In the genomic region with DNA sequence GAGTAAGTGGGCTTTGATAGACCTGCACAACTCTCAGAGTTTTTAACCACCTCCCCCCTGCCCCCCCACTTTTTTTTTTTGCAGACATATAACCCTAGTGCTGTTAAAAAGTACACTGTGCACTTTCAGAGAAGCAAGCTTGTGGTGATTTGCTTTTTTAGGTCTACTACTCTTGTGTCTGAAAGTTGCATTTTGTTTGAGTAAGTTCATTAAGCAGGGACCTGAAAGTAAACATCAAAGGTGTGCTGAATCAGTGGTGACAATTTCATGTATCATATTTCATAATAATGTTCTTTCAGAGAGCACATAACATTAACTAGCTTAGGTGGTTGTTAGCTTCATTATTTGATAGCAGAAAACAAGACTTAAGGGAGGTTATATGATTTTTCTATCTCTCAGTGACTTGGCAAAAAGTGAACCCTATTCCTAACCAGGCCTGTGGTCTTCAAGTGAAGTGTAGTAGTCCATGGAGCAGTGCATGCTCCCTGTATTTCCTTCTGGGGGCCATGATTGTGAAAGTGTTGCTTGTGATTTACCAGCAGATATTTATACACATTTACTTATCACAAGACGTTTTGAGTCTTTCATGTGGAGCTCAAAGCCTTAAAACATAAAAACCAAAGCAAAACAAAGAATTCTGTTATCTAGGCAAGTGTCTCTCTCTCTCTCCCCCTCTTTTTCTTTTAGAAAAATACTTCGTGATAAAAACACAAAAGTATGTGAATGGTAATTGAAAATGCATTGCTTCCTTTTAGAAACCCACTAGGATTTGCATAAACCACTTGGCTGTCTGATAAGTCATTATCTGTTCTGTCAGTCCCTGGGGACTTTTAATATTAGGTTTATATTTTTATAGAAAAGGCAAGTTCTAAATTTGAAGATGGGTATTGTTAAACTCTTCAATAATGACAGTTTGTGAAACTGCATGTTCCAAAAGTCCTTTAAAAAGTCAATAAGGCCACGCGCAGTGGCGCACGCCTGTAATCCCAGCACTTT, we compare ENCODE assay signal across 23 cellular contexts. TPM values are rescaled to one million over a fixed set of nuclear protein-coding genes. Genes with fewer than 3 reads are reported as not detected.
DNase-seq lines count a peak whose midpoint lies in the region; ATAC-seq and TF ChIP-seq lines count a peak whose summit lies in the region.
"Had no signal": no experiment of that assay in that cellular context is flagged by ENCODE, and none has a peak within 500 bp of the region (broad histone marks: within the 10 kb centered on the region; RNA-seq: fewer than 3 reads in every experiment).

No MANE protein-coding gene starts in this region.

- H3K36me3 ChIP-seq in BLaER1 treated with 17β-estradiol and CSF1 and Interleukin-3, amounts not matched to agents 10 nM and 100 nM = no peaks in the 10 kb centered on the region
- H3K36me3 ChIP-seq in spleen (no peaks in the 10 kb centered on the region), transverse colon (no peaks in the 10 kb centered on the region)

- no peaks in the 10 kb centered on the region for H3K36me3 Mint-ChIP-seq in activated naive CD4-positive, alpha-beta T cell treated with anti-CD3 and anti-CD28 coated beads, Interleukin-2, amount 10 ng/mL, durations not matched to agents 7 days and 5 days
- H3K36me3 Mint-ChIP-seq: immature natural killer cell, T-cell had no signal

- no peaks in the 10 kb centered on the region for H3K4me1 Mint-ChIP-seq in activated naive CD4-positive, alpha-beta T cell treated with anti-CD3 and anti-CD28 coated beads, Interleukin-2, amount 10 ng/mL, durations not matched to agents 7 days and 5 days
- H3K4me1 Mint-ChIP-seq: immature natural killer cell, nephron progenitor cell, T-cell had no signal

- WGBS in spleen, 5 donors = 71 to 78% (median 74%) methylated on average over 6 of the region's 6 CpGs
- 82 to 84% methylated on average over 2 to 6 of the region's 6 CpGs for WGBS in transverse colon (ENCODE audit: low coverage in 1 of 2), 2 donors

- no peaks in the 10 kb centered on the region for H3K9me3 Mint-ChIP-seq in activated naive CD4-positive, alpha-beta T cell treated with anti-CD3 and anti-CD28 coated beads, Interleukin-2, amount 10 ng/mL, durations not matched to agents 7 days and 5 days
- H3K9me3 Mint-ChIP-seq: CD4-positive, alpha-beta T cell; HFFc6; immature natural killer cell; nephron progenitor cell; T-cell had no signal

- in situ Hi-C loops in transverse colon (cut with MboI; ENCODE audit: low pct_ligation_motif_present in 1 of 4, low pct_unique_long_range_greater_than_20kb in 1 of 4, low sequenced_read_pairs in 3 of 4) = no loop called here

- CTCF ChIA-PET in activated naive CD4-positive, alpha-beta T cell treated with anti-CD3 and anti-CD28 coated beads, Interleukin-2, amount 10 ng/mL, durations not matched to agents 7 days and 5 days (lab: Charles Lee) = interaction anchor here (0.9 to 1.0 kb wide), 2 partner anchors 12 to 48 kb away, joined by 3 read pairs; no protein-coding TSS in a partner anchor

- H3K4me3 Mint-ChIP-seq in activated naive CD4-positive, alpha-beta T cell treated with anti-CD3 and anti-CD28 coated beads, Interleukin-2, amount 10 ng/mL, durations not matched to agents 7 days and 5 days = no peak overlapping the region
- H3K4me3 Mint-ChIP-seq: CD4-positive, alpha-beta T cell; HFFc6; immature natural killer cell; nephron progenitor cell; T-cell had no signal

- TF ChIP-seq CTCF in spleen (IDR thresholded peaks at IDR 0.05 in 8 of 11, conservative IDR thresholded peaks at IDR 0.05 in 3 of 11) = no peak
- TF ChIP-seq CTCF in transverse colon (IDR thresholded peaks at IDR 0.05) = no peak

- no peak for TF ChIP-seq EP300 in transverse colon (IDR thresholded peaks at IDR 0.05; ENCODE audit: low read depth)

- intact Hi-C loops in spleen (cut with DNase I; ENCODE audit: low total_unique reads) = no loop called here
- intact Hi-C loops in transverse colon (cut with DNase I; ENCODE audit: low total_unique reads) = no loop called here

- no peak overlapping the region for H3K27ac Mint-ChIP-seq in activated naive CD4-positive, alpha-beta T cell treated with anti-CD3 and anti-CD28 coated beads, Interleukin-2, amount 10 ng/mL, durations not matched to agents 7 days and 5 days
- H3K27ac Mint-ChIP-seq: CD4-positive, alpha-beta T cell; HFFc6; immature natural killer cell; nephron progenitor cell; T-cell had no signal

- TF ChIP-seq POLR2A in spleen (IDR thresholded peaks at IDR 0.05) (no peak), transverse colon (IDR thresholded peaks at IDR 0.05) (no peak)

- H3K27me3 ChIP-seq in BLaER1 treated with 17β-estradiol and CSF1 and Interleukin-3, amounts not matched to agents 10 nM and 100 nM = peaks cover 0 to 51% (median 0%) of the 10 kb centered on the region in 11 experiments; a peak in 6 of 22 replicates
- H3K27me3 ChIP-seq in spleen (replicated peaks in 1 of 7) (peaks cover 0 to 8% (median 0%) of the 10 kb centered on the region in 7 donors), transverse colon (no peaks in the 10 kb centered on the region)

- ATAC-seq in GM18909 (IDR thresholded peaks at IDR 0.05; ENCODE audit: poor library complexity, unreplicated experiment) (peak; percentile 72), HG02642 (IDR thresholded peaks at IDR 0.05; ENCODE audit: poor library complexity, unreplicated experiment) (peak; percentile 64), HG03442 (IDR thresholded peaks at IDR 0.05; ENCODE audit: unreplicated experiment) (peak; percentile 73)
- ATAC-seq: T-cell had no signal

- no peak for DNase-seq in spleen
- DNase-seq in transverse colon = no peak
- DNase-seq in activated naive CD4-positive, alpha-beta T cell treated with anti-CD3 and anti-CD28 coated beads, Interleukin-2, amount 10 ng/mL, durations not matched to agents 7 days and 5 days = no peak
- no peak for DNase-seq in DMS153 treated with DMSO at 0.1 percent for 48 hours (lab: John Stamatoyannopoulos, UW; ENCODE audit: unreplicated experiment)
- DNase-seq: activated gamma-delta T cell treated with Interleukin-2 at 50 U/mL for 16 hours; CD4-positive, alpha-beta T cell; HFFc6; immature natural killer cell; Kasumi-1; NCI-H1930; NCI-H69; nephron progenitor cell; T-cell had no signal

- H3K27me3 Mint-ChIP-seq in activated naive CD4-positive, alpha-beta T cell treated with anti-CD3 and anti-CD28 coated beads, Interleukin-2, amount 10 ng/mL, durations not matched to agents 7 days and 5 days = no peaks in the 10 kb centered on the region

- H3K4me2 ChIP-seq in BLaER1 treated with 17β-estradiol and CSF1 and Interleukin-3, amounts not matched to agents 10 nM and 100 nM = peak overlapping the region; percentile 34 to 97 (median 80); a peak in 21 of 22 replicates

- H4K20me1 ChIP-seq in BLaER1 treated with 17β-estradiol and CSF1 and Interleukin-3, amounts not matched to agents 10 nM and 100 nM = no peaks in the 10 kb centered on the region; a peak in 1 of 22 replicates

- H3K4me3 ChIP-seq in BLaER1 treated with 17β-estradiol and CSF1 and Interleukin-3, amounts not matched to agents 10 nM and 100 nM = no peak overlapping the region
- H3K4me3 ChIP-seq in spleen = no peak overlapping the region
- no peak overlapping the region for H3K4me3 ChIP-seq in transverse colon

- H3K9ac ChIP-seq in BLaER1 treated with 17β-estradiol and CSF1 and Interleukin-3, amounts not matched to agents 10 nM and 100 nM = peak overlapping the region in 3 of 11 experiments; percentile 9 to 51 (median 37); a peak in 5 of 22 replicates

- peaks cover 32 to 96% (median 69%) of the 10 kb centered on the region in 10 experiments for H3K4me1 ChIP-seq in BLaER1 treated with 17β-estradiol and CSF1 and Interleukin-3, amounts not matched to agents 10 nM and 100 nM
- H3K4me1 ChIP-seq in spleen (no peaks in the 10 kb centered on the region), transverse colon (peaks cover 0 to 3% (median 0%) of the 10 kb centered on the region in 4 donors)

- H3K27ac ChIP-seq in BLaER1 treated with 17β-estradiol and CSF1 and Interleukin-3, amounts not matched to agents 10 nM and 100 nM = peak overlapping the region in 8 of 11 experiments; percentile 4 to 81 (median 52); a peak in 14 of 22 replicates
- H3K27ac ChIP-seq in spleen (no peak overlapping the region), transverse colon (no peak overlapping the region)
- H3K27ac ChIP-seq: HL-60 had no signal

- H3K9me3 ChIP-seq in BLaER1 treated with 17β-estradiol and CSF1 and Interleukin-3, amounts not matched to agents 10 nM and 100 nM (replicated peaks in 1 of 11) = peaks cover 0 to 4% (median 0%) of the 10 kb centered on the region in 11 experiments; a peak in 1 of 22 replicates
- H3K9me3 ChIP-seq in spleen (no peaks in the 10 kb centered on the region), transverse colon (no peaks in the 10 kb centered on the region)

RNA-seq across cellular contexts. Expression of a gene that starts 7.5 kb away (rescaled TPM):
- total RNA-seq in spleen (not detected), transverse colon (not detected)
- not detected for polyA plus RNA-seq in spleen
- total RNA-seq: astrocyte; CD4-positive, alpha-beta T cell; Daoy; endothelial cell of umbilical vein; HFFc6; RPMI7951; subcutaneous adipose tissue; T-cell had no signal
- polyA plus RNA-seq: endothelial cell of umbilical vein, immature natural killer cell had no signal

RNA-seq across cellular contexts. Expression of a gene that starts 11.2 kb away (rescaled TPM):
- total RNA-seq in spleen (10 to 100 TPM in 3 of 7 donors, 1 to 10 TPM in 4; 5.8 to 15.7 (median 9.0) TPM), transverse colon (10 to 100 TPM; 11.5 to 76.3 (median 16.0) TPM)
- 10 to 100 TPM in 2 of 3 donors, 1 to 10 TPM in 1; 9.7 to 14.9 (median 12.1) TPM for polyA plus RNA-seq in spleen

RNA-seq across cellular contexts. Expression of a gene that starts 37.7 kb away (rescaled TPM):
- 10 to 100 TPM in 1 of 7 donors, 1 to 10 TPM in 6; 3.9 to 12.6 (median 7.3) TPM for total RNA-seq in spleen
- 1 to 10 TPM in 1 of 3 donors, under 1 TPM in 2; 0.39 to 2.1 (median 0.80) TPM for polyA plus RNA-seq in spleen
- 1 to 10 TPM in 3 of 4 donors, under 1 TPM in 1; 0.60 to 3.2 (median 1.5) TPM for total RNA-seq in transverse colon

Comparison
In these comparisons a context has a peak if more than half of its experiments do, and no peak if none do; other contexts are left out.
1. H3K27ac ChIP-seq: peak in BLaER1 treated with 17β-estradiol and CSF1 and Interleukin-3, amounts not matched to agents 10 nM and 100 nM (8 of 11); none in spleen (0 of 8) and transverse colon (0 of 4).
2. Peak in every context shown above with its lines, with median percentiles within 50 percentile points of each other: ATAC-seq.